1 cellular context compared by ENCODE assay signal in the genomic region with DNA sequence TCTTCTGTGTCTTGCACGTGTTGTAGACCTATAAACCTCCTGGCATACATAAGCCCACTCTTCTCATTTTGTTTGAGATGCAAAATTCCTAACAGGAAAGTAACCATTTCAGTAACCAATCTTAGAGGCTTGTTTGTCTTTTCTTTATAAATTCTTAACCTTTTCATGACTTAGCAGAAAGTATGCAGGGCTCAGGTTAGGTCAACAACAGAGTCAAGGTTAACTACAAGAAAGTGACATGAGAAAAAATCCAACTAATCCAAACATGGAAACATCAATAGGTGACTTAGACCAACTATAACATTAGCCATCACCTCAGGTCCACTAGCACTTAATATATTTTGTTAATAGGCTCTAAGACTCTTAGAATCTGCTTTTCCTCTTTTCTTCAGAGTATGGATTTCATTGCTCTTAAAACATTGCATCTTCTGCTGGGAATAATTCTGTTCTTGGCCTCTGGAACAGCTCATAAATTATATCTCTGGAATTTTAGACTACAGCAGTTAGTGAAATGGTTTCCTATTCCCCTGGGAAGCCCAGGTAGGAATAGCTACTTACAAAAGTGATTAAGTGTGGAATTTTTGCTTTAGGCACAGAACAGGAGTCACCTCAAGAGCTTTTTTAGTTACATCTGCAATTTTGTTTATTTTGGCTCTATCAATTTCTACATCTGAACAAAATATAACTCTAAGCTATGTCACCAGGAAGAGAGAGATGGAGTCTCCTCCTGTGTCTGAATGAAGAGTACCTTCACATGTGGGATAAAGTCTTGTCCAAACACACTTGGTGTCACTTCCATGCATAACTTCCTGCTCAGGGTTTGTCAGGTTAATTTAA.
TF ChIP-seq lines count a peak whose summit lies in the region.

No MANE protein-coding gene starts in this region.

TF ChIP-seq in HepG2, 621 proteins besides CTCF, POLR2A, EP300 and RAD21 (continued from another document):
- TF ChIP-seq, protein P1, sequence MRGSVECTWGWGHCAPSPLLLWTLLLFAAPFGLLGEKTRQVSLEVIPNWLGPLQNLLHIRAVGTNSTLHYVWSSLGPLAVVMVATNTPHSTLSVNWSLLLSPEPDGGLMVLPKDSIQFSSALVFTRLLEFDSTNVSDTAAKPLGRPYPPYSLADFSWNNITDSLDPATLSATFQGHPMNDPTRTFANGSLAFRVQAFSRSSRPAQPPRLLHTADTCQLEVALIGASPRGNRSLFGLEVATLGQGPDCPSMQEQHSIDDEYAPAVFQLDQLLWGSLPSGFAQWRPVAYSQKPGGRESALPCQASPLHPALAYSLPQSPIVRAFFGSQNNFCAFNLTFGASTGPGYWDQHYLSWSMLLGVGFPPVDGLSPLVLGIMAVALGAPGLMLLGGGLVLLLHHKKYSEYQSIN (CRISPR knock-in tag; IDR thresholded peaks at IDR 0.05; ENCODE audit: borderline replicate concordance): no peak
- TF ChIP-seq PHF8 (CRISPR knock-in tag; IDR thresholded peaks at IDR 0.05): no peak
- no peak for TF ChIP-seq TP53 (CRISPR knock-in tag; conservative IDR thresholded peaks at IDR 0.05)
- no peak for TF ChIP-seq ZNF496 (CRISPR knock-in tag; IDR thresholded peaks at IDR 0.05; ENCODE audit: insufficient replicate concordance)
- no peak for TF ChIP-seq ZNF629 (CRISPR knock-in tag; conservative IDR thresholded peaks at IDR 0.05)
- TF ChIP-seq, protein P2, sequence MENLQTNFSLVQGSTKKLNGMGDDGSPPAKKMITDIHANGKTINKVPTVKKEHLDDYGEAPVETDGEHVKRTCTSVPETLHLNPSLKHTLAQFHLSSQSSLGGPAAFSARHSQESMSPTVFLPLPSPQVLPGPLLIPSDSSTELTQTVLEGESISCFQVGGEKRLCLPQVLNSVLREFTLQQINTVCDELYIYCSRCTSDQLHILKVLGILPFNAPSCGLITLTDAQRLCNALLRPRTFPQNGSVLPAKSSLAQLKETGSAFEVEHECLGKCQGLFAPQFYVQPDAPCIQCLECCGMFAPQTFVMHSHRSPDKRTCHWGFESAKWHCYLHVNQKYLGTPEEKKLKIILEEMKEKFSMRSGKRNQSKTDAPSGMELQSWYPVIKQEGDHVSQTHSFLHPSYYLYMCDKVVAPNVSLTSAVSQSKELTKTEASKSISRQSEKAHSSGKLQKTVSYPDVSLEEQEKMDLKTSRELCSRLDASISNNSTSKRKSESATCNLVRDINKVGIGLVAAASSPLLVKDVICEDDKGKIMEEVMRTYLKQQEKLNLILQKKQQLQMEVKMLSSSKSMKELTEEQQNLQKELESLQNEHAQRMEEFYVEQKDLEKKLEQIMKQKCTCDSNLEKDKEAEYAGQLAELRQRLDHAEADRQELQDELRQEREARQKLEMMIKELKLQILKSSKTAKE (CRISPR knock-in tag; IDR thresholded peaks at IDR 0.05; ENCODE audit: borderline replicate concordance): no peak
- peak; percentile 68; the same call in 1 of the 2 replicates for TF ChIP-seq NFE2L2 (IDR thresholded peaks at IDR 0.05; ENCODE audit: low read length)
- peak; percentile 79 for TF ChIP-seq RXRB (CRISPR knock-in tag; IDR thresholded peaks at IDR 0.05; ENCODE audit: borderline replicate concordance)
- peak; percentile 77 for TF ChIP-seq BCL6 (CRISPR knock-in tag; IDR thresholded peaks at IDR 0.05)
- no peak for TF ChIP-seq HDAC6 (IDR thresholded peaks at IDR 0.05; ENCODE audit: low read depth, low read length)
- TF ChIP-seq HNF4A (CRISPR knock-in tag; IDR thresholded peaks at IDR 0.05): peak; percentile 55
- TF ChIP-seq NR2F6 (IDR thresholded peaks at IDR 0.05): peak; percentile 92
- peak; percentile 82 for TF ChIP-seq NR2F6 (CRISPR knock-in tag; IDR thresholded peaks at IDR 0.05)
- no peak for TF ChIP-seq ZBTB20 (CRISPR knock-in tag; IDR thresholded peaks at IDR 0.05; ENCODE audit: borderline replicate concordance, low read depth)
- TF ChIP-seq, protein P3, sequence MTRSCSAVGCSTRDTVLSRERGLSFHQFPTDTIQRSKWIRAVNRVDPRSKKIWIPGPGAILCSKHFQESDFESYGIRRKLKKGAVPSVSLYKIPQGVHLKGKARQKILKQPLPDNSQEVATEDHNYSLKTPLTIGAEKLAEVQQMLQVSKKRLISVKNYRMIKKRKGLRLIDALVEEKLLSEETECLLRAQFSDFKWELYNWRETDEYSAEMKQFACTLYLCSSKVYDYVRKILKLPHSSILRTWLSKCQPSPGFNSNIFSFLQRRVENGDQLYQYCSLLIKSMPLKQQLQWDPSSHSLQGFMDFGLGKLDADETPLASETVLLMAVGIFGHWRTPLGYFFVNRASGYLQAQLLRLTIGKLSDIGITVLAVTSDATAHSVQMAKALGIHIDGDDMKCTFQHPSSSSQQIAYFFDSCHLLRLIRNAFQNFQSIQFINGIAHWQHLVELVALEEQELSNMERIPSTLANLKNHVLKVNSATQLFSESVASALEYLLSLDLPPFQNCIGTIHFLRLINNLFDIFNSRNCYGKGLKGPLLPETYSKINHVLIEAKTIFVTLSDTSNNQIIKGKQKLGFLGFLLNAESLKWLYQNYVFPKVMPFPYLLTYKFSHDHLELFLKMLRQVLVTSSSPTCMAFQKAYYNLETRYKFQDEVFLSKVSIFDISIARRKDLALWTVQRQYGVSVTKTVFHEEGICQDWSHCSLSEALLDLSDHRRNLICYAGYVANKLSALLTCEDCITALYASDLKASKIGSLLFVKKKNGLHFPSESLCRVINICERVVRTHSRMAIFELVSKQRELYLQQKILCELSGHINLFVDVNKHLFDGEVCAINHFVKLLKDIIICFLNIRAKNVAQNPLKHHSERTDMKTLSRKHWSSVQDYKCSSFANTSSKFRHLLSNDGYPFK (CRISPR knock-in tag; IDR thresholded peaks at IDR 0.05; ENCODE audit: borderline replicate concordance): no peak
- TF ChIP-seq SOX13 (IDR thresholded peaks at IDR 0.05): no peak
- TF ChIP-seq SOX13 (CRISPR knock-in tag; conservative IDR thresholded peaks at IDR 0.05 in 1 of 2, IDR thresholded peaks at IDR 0.05 in 1 of 2): peak in 1 of 2 experiments; percentile 73; a peak in 2 of 4 replicates
- peak; percentile 50 to 56 for TF ChIP-seq MAFK (conservative IDR thresholded peaks at IDR 0.05 in 1 of 2, IDR thresholded peaks at IDR 0.05 in 1 of 2; ENCODE audit: low read length in 2 of 2)
- TF ChIP-seq, protein P4, sequence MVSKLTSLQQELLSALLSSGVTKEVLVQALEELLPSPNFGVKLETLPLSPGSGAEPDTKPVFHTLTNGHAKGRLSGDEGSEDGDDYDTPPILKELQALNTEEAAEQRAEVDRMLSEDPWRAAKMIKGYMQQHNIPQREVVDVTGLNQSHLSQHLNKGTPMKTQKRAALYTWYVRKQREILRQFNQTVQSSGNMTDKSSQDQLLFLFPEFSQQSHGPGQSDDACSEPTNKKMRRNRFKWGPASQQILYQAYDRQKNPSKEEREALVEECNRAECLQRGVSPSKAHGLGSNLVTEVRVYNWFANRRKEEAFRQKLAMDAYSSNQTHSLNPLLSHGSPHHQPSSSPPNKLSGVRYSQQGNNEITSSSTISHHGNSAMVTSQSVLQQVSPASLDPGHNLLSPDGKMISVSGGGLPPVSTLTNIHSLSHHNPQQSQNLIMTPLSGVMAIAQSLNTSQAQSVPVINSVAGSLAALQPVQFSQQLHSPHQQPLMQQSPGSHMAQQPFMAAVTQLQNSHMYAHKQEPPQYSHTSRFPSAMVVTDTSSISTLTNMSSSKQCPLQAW (CRISPR knock-in tag; IDR thresholded peaks at IDR 0.05): no peak
- TF ChIP-seq SAP130 (CRISPR knock-in tag; IDR thresholded peaks at IDR 0.05; ENCODE audit: low read depth): no peak
- no peak for TF ChIP-seq GATAD1 (CRISPR knock-in tag; IDR thresholded peaks at IDR 0.05)
- TF ChIP-seq FLYWCH1 (CRISPR knock-in tag; IDR thresholded peaks at IDR 0.05): no peak
- TF ChIP-seq, protein P5, sequence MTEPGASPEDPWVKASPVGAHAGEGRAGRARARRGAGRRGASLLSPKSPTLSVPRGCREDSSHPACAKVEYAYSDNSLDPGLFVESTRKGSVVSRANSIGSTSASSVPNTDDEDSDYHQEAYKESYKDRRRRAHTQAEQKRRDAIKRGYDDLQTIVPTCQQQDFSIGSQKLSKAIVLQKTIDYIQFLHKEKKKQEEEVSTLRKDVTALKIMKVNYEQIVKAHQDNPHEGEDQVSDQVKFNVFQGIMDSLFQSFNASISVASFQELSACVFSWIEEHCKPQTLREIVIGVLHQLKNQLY (CRISPR knock-in tag; IDR thresholded peaks at IDR 0.05): no peak
- no peak for TF ChIP-seq PAWR (CRISPR knock-in tag; IDR thresholded peaks at IDR 0.05; ENCODE audit: borderline replicate concordance)
- TF ChIP-seq FOXK1 (CRISPR knock-in tag; IDR thresholded peaks at IDR 0.05; ENCODE audit: borderline replicate concordance, low read depth): no peak
- TF ChIP-seq, protein P6, sequence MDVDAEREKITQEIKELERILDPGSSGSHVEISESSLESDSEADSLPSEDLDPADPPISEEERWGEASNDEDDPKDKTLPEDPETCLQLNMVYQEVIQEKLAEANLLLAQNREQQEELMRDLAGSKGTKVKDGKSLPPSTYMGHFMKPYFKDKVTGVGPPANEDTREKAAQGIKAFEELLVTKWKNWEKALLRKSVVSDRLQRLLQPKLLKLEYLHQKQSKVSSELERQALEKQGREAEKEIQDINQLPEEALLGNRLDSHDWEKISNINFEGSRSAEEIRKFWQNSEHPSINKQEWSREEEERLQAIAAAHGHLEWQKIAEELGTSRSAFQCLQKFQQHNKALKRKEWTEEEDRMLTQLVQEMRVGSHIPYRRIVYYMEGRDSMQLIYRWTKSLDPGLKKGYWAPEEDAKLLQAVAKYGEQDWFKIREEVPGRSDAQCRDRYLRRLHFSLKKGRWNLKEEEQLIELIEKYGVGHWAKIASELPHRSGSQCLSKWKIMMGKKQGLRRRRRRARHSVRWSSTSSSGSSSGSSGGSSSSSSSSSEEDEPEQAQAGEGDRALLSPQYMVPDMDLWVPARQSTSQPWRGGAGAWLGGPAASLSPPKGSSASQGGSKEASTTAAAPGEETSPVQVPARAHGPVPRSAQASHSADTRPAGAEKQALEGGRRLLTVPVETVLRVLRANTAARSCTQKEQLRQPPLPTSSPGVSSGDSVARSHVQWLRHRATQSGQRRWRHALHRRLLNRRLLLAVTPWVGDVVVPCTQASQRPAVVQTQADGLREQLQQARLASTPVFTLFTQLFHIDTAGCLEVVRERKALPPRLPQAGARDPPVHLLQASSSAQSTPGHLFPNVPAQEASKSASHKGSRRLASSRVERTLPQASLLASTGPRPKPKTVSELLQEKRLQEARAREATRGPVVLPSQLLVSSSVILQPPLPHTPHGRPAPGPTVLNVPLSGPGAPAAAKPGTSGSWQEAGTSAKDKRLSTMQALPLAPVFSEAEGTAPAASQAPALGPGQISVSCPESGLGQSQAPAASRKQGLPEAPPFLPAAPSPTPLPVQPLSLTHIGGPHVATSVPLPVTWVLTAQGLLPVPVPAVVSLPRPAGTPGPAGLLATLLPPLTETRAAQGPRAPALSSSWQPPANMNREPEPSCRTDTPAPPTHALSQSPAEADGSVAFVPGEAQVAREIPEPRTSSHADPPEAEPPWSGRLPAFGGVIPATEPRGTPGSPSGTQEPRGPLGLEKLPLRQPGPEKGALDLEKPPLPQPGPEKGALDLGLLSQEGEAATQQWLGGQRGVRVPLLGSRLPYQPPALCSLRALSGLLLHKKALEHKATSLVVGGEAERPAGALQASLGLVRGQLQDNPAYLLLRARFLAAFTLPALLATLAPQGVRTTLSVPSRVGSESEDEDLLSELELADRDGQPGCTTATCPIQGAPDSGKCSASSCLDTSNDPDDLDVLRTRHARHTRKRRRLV (CRISPR knock-in tag; IDR thresholded peaks at IDR 0.05): no peak
- TF ChIP-seq, protein P7, sequence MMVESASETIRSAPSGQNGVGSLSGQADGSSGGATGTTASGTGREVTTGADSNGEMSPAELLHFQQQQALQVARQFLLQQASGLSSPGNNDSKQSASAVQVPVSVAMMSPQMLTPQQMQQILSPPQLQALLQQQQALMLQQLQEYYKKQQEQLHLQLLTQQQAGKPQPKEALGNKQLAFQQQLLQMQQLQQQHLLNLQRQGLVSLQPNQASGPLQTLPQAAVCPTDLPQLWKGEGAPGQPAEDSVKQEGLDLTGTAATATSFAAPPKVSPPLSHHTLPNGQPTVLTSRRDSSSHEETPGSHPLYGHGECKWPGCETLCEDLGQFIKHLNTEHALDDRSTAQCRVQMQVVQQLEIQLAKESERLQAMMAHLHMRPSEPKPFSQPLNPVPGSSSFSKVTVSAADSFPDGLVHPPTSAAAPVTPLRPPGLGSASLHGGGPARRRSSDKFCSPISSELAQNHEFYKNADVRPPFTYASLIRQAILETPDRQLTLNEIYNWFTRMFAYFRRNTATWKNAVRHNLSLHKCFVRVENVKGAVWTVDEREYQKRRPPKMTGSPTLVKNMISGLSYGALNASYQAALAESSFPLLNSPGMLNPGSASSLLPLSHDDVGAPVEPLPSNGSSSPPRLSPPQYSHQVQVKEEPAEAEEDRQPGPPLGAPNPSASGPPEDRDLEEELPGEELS (CRISPR knock-in tag; IDR thresholded peaks at IDR 0.05): 0 out of 2 replicates have a peak, but pooled peaks have one; percentile 33
